Comparison of ENCODE assay signal across 10 cellular contexts in the genomic region with DNA sequence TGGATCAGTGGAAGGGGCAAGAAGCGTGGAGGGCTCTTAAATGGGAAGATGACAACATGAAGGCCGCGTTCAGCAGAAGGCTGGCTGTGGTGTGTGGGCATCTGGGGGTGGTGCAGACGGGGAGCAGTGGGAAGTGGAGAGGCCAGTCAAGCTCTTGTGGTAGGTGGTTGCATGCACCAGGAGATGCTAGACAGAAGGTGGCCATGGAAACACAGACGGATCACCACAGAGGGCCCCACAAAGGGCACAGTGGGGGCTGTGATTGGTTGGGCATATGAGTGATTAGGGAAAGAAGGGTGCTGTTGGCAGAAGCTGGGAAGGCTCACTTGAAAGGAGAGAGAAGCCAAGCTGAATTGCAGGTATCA. TPM values are rescaled to one million over a fixed set of nuclear protein-coding genes. Genes with fewer than 3 reads are reported as not detected.
A peak's percentile ranks its signal among the peaks of the same experiment; 100 is the strongest.
DNase-seq lines count a peak whose midpoint lies in the region; ATAC-seq, FAIRE-seq and TF ChIP-seq lines count a peak whose summit lies in the region.
"Had no signal": no experiment of that assay in that cellular context is flagged by ENCODE, and none has a peak within 500 bp of the region (broad histone marks: within the 10 kb centered on the region; RNA-seq: fewer than 3 reads in every experiment).

No MANE protein-coding gene starts in this region.

- no peak overlapping the region for H3K4me3 Mint-ChIP-seq in endodermal cell

- no peak for FAIRE-seq in kidney (lab: Jason Lieb, UNC)

- no peak for DNase-seq in endodermal cell
- no peak for DNase-seq in kidney
- no peak for DNase-seq in HCEC 1CT
- no peak for DNase-seq in NCI-H1417 treated with DMSO at 0.1 percent for 48 hours (lab: John Stamatoyannopoulos, UW)
- DNase-seq: MG63 had no signal

- WGBS in endodermal cell (ENCODE audit: insufficient coverage in 1 of 2, insufficient read length in 1 of 2), 2 experiments = 92 to 97% methylated on average over 4 to 5 of the region's 5 CpGs

- no peaks in the 10 kb centered on the region for H3K9me3 Mint-ChIP-seq in endodermal cell

- TF ChIP-seq CTCF in endodermal cell (conservative IDR thresholded peaks at IDR 0.05) = no peak
- TF ChIP-seq CTCF in kidney (IDR thresholded peaks at IDR 0.05; ENCODE audit: borderline replicate concordance, extremely low read depth, insufficient read depth) = no peak

- peaks cover 23 to 47% (median 29%) of the 10 kb centered on the region in 10 experiments for H3K4me1 ChIP-seq in BLaER1 treated with 17β-estradiol and CSF1 and Interleukin-3, amounts not matched to agents 10 nM and 100 nM
- peaks cover 7% of the 10 kb centered on the region for H3K4me1 ChIP-seq in endodermal cell (ENCODE audit: control insufficient read depth, insufficient read depth, low read length)
- peaks cover 15 to 30% of the 10 kb centered on the region in 2 donors for H3K4me1 ChIP-seq in kidney (ENCODE audit: control insufficient read depth in 1 of 2, insufficient read depth in 1 of 2, low read depth in 1 of 2, low read length in 2 of 2)
- H3K4me1 ChIP-seq: SJSA1 had no signal

- H3K27me3 Mint-ChIP-seq in endodermal cell (ENCODE audit: insufficient read depth) = no peaks in the 10 kb centered on the region

- H3K4me3 ChIP-seq in BLaER1 treated with 17β-estradiol and CSF1 and Interleukin-3, amounts not matched to agents 10 nM and 100 nM = no peak overlapping the region
- H3K4me3 ChIP-seq in endodermal cell (ENCODE audit: low read length) = no peak overlapping the region
- H3K4me3 ChIP-seq in kidney (ENCODE audit: low read length in 2 of 2) = no peak overlapping the region
- H3K4me3 ChIP-seq: MG63, SJSA1 had no signal

- H3K36me3 Mint-ChIP-seq in endodermal cell (ENCODE audit: low read depth) = peaks cover 44% of the 10 kb centered on the region

- H4K20me1 ChIP-seq in BLaER1 treated with 17β-estradiol and CSF1 and Interleukin-3, amounts not matched to agents 10 nM and 100 nM = peaks cover 34 to 75% (median 54%) of the 10 kb centered on the region in 11 experiments; a peak in 20 of 22 replicates

- H3K27ac ChIP-seq in BLaER1 treated with 17β-estradiol and CSF1 and Interleukin-3, amounts not matched to agents 10 nM and 100 nM = peak overlapping the region in 8 of 11 experiments; percentile 4 to 66 (median 40); a peak in 7 of 22 replicates
- no peak overlapping the region for H3K27ac ChIP-seq in endodermal cell (ENCODE audit: low read depth, low read length)
- no peak overlapping the region for H3K27ac ChIP-seq in kidney (ENCODE audit: low read depth in 2 of 2, low read length in 2 of 2)
- H3K27ac ChIP-seq: SJSA1 had no signal

- H3K4me2 ChIP-seq in BLaER1 treated with 17β-estradiol and CSF1 and Interleukin-3, amounts not matched to agents 10 nM and 100 nM = peak overlapping the region; percentile 39 to 82 (median 63)

- H3K27me3 ChIP-seq in BLaER1 treated with 17β-estradiol and CSF1 and Interleukin-3, amounts not matched to agents 10 nM and 100 nM = no peaks in the 10 kb centered on the region
- H3K27me3 ChIP-seq in endodermal cell (ENCODE audit: control insufficient read depth, insufficient read depth, low read length, poor library complexity, severe bottlenecking) = no peaks in the 10 kb centered on the region
- H3K27me3 ChIP-seq: MG63, SJSA1 had no signal

- intact Hi-C loops in kidney (cut with DNase I) = no loop called here

- peak overlapping the region; percentile 5 for H3K27ac Mint-ChIP-seq in endodermal cell

- H3K9ac ChIP-seq in BLaER1 treated with 17β-estradiol and CSF1 and Interleukin-3, amounts not matched to agents 10 nM and 100 nM = peak overlapping the region in 3 of 11 experiments; percentile 13 to 44 (median 31); a peak in 5 of 22 replicates
- H3K9ac ChIP-seq in endodermal cell (ENCODE audit: extremely low read depth, low read length, poor library complexity, severe bottlenecking) = no peak overlapping the region
- H3K9ac ChIP-seq in kidney (ENCODE audit: low read length in 2 of 2) = no peak overlapping the region

- peaks cover 0 to 20% (median 10%) of the 10 kb centered on the region in 11 experiments; a peak in 9 of 22 replicates for H3K9me3 ChIP-seq in BLaER1 treated with 17β-estradiol and CSF1 and Interleukin-3, amounts not matched to agents 10 nM and 100 nM (replicated peaks in 1 of 11)
- H3K9me3 ChIP-seq in endodermal cell (ENCODE audit: control insufficient read depth, low read length) (no peaks in the 10 kb centered on the region), kidney (ENCODE audit: control insufficient read depth in 1 of 2, low read length in 2 of 2) (no peaks in the 10 kb centered on the region)
- H3K9me3 ChIP-seq: MG63, SJSA1 had no signal

- peak; percentile 68 for ATAC-seq in GM21381 (IDR thresholded peaks at IDR 0.05; ENCODE audit: unreplicated experiment)
- peak; percentile 62 for ATAC-seq in HG03558 (IDR thresholded peaks at IDR 0.05; ENCODE audit: extremely low read depth, unreplicated experiment)
- ATAC-seq in HG03108 (IDR thresholded peaks at IDR 0.05; ENCODE audit: unreplicated experiment) = no peak

- H3K36me3 ChIP-seq in BLaER1 treated with 17β-estradiol and CSF1 and Interleukin-3, amounts not matched to agents 10 nM and 100 nM = peaks cover 35 to 52% (median 36%) of the 10 kb centered on the region in 11 experiments
- peaks cover 29% of the 10 kb centered on the region for H3K36me3 ChIP-seq in endodermal cell (ENCODE audit: control insufficient read depth, insufficient read depth, low read length)
- peaks cover 0 to 11% of the 10 kb centered on the region in 2 donors for H3K36me3 ChIP-seq in kidney (ENCODE audit: control insufficient read depth in 1 of 2, insufficient read depth in 2 of 2, low read length in 2 of 2)
- H3K36me3 ChIP-seq: SJSA1 had no signal

- peaks cover 41% of the 10 kb centered on the region for H3K4me1 Mint-ChIP-seq in endodermal cell

RNA-seq across cellular contexts. Expression of a gene that starts 14.7 kb away (rescaled TPM):
- total RNA-seq in endodermal cell = 10 to 100 TPM; 32.7 to 33.3 TPM
- polyA plus RNA-seq in endodermal cell (2013, experiment 1 of 2) = 24.2 TPM
- 22.1 TPM for polyA plus RNA-seq in endodermal cell (2013, experiment 2 of 2)
- 52.8 TPM for total RNA-seq in kidney
- 9.3 TPM for polyA plus RNA-seq in kidney (ENCODE audit: insufficient read depth, low read depth, low replicate concordance)

Comparison
In these comparisons a context has a peak if more than half of its experiments do, and no peak if none do; other contexts are left out.
1. H3K27ac ChIP-seq: peak in BLaER1 treated with 17β-estradiol and CSF1 and Interleukin-3, amounts not matched to agents 10 nM and 100 nM (8 of 11); none in endodermal cell (single experiment) and kidney (0 of 2).